In genomic region chr2:86274265-86274917, GRCh38 we compare ENCODE assay signal across 8 cellular contexts.
A peak's percentile ranks its signal among the peaks of the same experiment; 100 is the strongest.
DNase-seq lines count a peak whose midpoint lies in the region; ATAC-seq and TF ChIP-seq lines count a peak whose summit lies in the region.

No MANE protein-coding gene starts in this region.

- H3K9me2 ChIP-seq in HCT116 (ENCODE audit: insufficient read depth) (no peaks in the 10 kb centered on the region), Karpas-422 (replicated peaks; ENCODE audit: insufficient read depth, low read length) (no peaks in the 10 kb centered on the region)

- H3K4me3 ChIP-seq in HCT116 (replicated peaks in 1 of 2; ENCODE audit: low read depth in 1 of 2, low read length in 2 of 2) (no peak overlapping the region), Karpas-422 (ENCODE audit: low read length) (no peak overlapping the region)

- H3K79me2 ChIP-seq in HCT116 (ENCODE audit: insufficient read depth, low read length) (no peaks in the 10 kb centered on the region), Karpas-422 (ENCODE audit: low read length) (no peaks in the 10 kb centered on the region)

- no TSS peak for BruUV-seq in HCT116 (replicated peaks; lab: Mats Ljungman, UMichigan)

- H3K4me1 ChIP-seq in HCT116 (ENCODE audit: control insufficient read depth in 1 of 2, insufficient read depth in 2 of 2, low read length in 2 of 2) (peaks cover 8 to 17% of the 10 kb centered on the region in 2 experiments; a peak in 3 of 4 replicates), Karpas-422 (ENCODE audit: low read length) (no peaks in the 10 kb centered on the region)

- H2AFZ ChIP-seq in HCT116 (ENCODE audit: low read depth, low read length, poor library complexity, severe bottlenecking) (no peak overlapping the region), Karpas-422 (ENCODE audit: low read length) (no peak overlapping the region)

- H3K4me2 ChIP-seq in HCT116 (ENCODE audit: low read length) (peak overlapping the region; percentile 18), Karpas-422 (ENCODE audit: low read depth, low read length, poor library complexity, severe bottlenecking) (no peak overlapping the region)

- H3K9me3 ChIP-seq in HCT116 (ENCODE audit: control insufficient read depth in 1 of 2, insufficient read depth in 1 of 2, low read depth in 1 of 2, low read length in 2 of 2) (peaks cover 13 to 16% of the 10 kb centered on the region in 2 experiments; a peak in 3 of 4 replicates), Karpas-422 (ENCODE audit: low read length) (peaks cover 6% of the 10 kb centered on the region)

- POLR2A ChIA-PET in HCT116 (lab: Charles Lee) = no interaction called here

- TF ChIP-seq POLR2A in HCT116 (IDR thresholded peaks at IDR 0.05; ENCODE audit: borderline replicate concordance, extremely low read depth, insufficient read depth, insufficient read length) = no peak

- ATAC-seq in HCT116 = peak; percentile 69

- DNase-seq in GM04504 (ENCODE audit: low read depth) = peak; percentile 10
- peak; percentile 31 for DNase-seq in HCT116 (ENCODE audit: low read depth, low spot score)
- peak; percentile 66 for DNase-seq in SW480 (ENCODE audit: low spot score)
- DNase-seq in kidney glomerular epithelial cell (lab: John Stamatoyannopoulos, UW) = peak; percentile 77
- DNase-seq in HuH-7.5 (ENCODE audit: low spot score) = no peak
- no peak for DNase-seq in superior temporal gyrus (ENCODE audit: extremely low spot score)
- no peak for DNase-seq in dedifferentiated amniotic fluid mesenchymal stem cell (ENCODE audit: extremely low spot score)
- DNase-seq in Karpas-422 = no peak

- H3K27ac ChIP-seq in HCT116 (ENCODE audit: low read depth, low read length) (no peak overlapping the region), Karpas-422 (ENCODE audit: low read length) (no peak overlapping the region)

- RAD21 ChIA-PET in HCT116 (lab: Charles Lee; ENCODE audit: low non-redundant PET in 1 of 2, low total read pairs in 2 of 2, uncharacterized antibody in 2 of 2, unreplicated experiment in 2 of 2) = no interaction called here

- intact Hi-C loops in HCT116 (cut with micrococcal nuclease) = no loop called here

- H3K36me3 ChIP-seq in HCT116 (ENCODE audit: control insufficient read depth in 1 of 2, insufficient read depth in 2 of 2, low read length in 2 of 2) = no peaks in the 10 kb centered on the region
- no peaks in the 10 kb centered on the region for H3K36me3 ChIP-seq in Karpas-422 (ENCODE audit: insufficient read depth, low read length)

- no peak for TF ChIP-seq RAD21 in HCT116 (IDR thresholded peaks at IDR 0.05; ENCODE audit: low read depth)

- H3K9ac ChIP-seq in HCT116 (ENCODE audit: low read length) (no peak overlapping the region), Karpas-422 (ENCODE audit: low read length) (no peak overlapping the region)

- no peak for TF ChIP-seq CTCF in HCT116 (IDR thresholded peaks at IDR 0.05 in 2 of 3, conservative IDR thresholded peaks at IDR 0.05 in 1 of 3; ENCODE audit: borderline replicate concordance in 1 of 3, insufficient read depth in 1 of 3, low read depth in 2 of 3, low read length in 2 of 3)

- no peaks in the 10 kb centered on the region for H3K27me3 ChIP-seq in HCT116 (ENCODE audit: insufficient read depth, low read length)
- no peaks in the 10 kb centered on the region; the same call in 1 of the 2 replicates for H3K27me3 ChIP-seq in Karpas-422 (ENCODE audit: low read length)

- H4K20me1 ChIP-seq in HCT116 (ENCODE audit: insufficient read depth) (no peaks in the 10 kb centered on the region), Karpas-422 (ENCODE audit: insufficient read depth, low read depth, low read length) (no peaks in the 10 kb centered on the region)

- CTCF ChIA-PET in HCT116 (lab: Charles Lee) = no interaction called here

TF ChIP-seq in HCT116, 20 proteins besides CTCF, POLR2A, EP300 and RAD21:
- TF ChIP-seq ELF1 (IDR thresholded peaks at IDR 0.05; ENCODE audit: borderline replicate concordance, low read depth) = no peak
- no peak for TF ChIP-seq EZH2phosphoT487 (IDR thresholded peaks at IDR 0.05; ENCODE audit: borderline replicate concordance)
- TF ChIP-seq TCF7L2 (IDR thresholded peaks at IDR 0.05; ENCODE audit: borderline replicate concordance, extremely low read depth, insufficient read depth, insufficient read length) = no peak
- TF ChIP-seq REST (IDR thresholded peaks at IDR 0.05; ENCODE audit: low read depth) = no peak
- TF ChIP-seq ZNF274 (IDR thresholded peaks at IDR 0.05; ENCODE audit: low read depth, low read length) = no peak
- TF ChIP-seq SP1 (IDR thresholded peaks at IDR 0.05; ENCODE audit: low read depth) = no peak; the same call in 1 of the 2 replicates
- peak; percentile 79 for TF ChIP-seq JUND (IDR thresholded peaks at IDR 0.05)
- TF ChIP-seq SIN3A (IDR thresholded peaks at IDR 0.05; ENCODE audit: low read depth) = no peak
- TF ChIP-seq EGR1 (IDR thresholded peaks at IDR 0.05; ENCODE audit: low read depth) = no peak
- TF ChIP-seq CBX3 (IDR thresholded peaks at IDR 0.05; ENCODE audit: low read depth) = no peak
- no peak for TF ChIP-seq ATF3 (IDR thresholded peaks at IDR 0.05)
- TF ChIP-seq CEBPB (IDR thresholded peaks at IDR 0.05; ENCODE audit: low read depth) = no peak
- TF ChIP-seq ZBTB33 (IDR thresholded peaks at IDR 0.05; ENCODE audit: extremely low read depth, insufficient replicate concordance, low read length) = no peak
- TF ChIP-seq POLR2AphosphoS5 (IDR thresholded peaks at IDR 0.05; ENCODE audit: low read depth, low read length) = no peak
- no peak for TF ChIP-seq EZH2 (IDR thresholded peaks at IDR 0.05)
- no peak for TF ChIP-seq ZFX (IDR thresholded peaks at IDR 0.05)
- TF ChIP-seq SRF (IDR thresholded peaks at IDR 0.05; ENCODE audit: low read depth) = peak; percentile 27; the same call in 1 of the 2 replicates
- TF ChIP-seq YY1 (IDR thresholded peaks at IDR 0.05; ENCODE audit: extremely low read depth, insufficient replicate concordance, low read depth, low read length) = no peak
- peak; percentile 83 for TF ChIP-seq FOSL1 (IDR thresholded peaks at IDR 0.05; ENCODE audit: low read depth)
- TF ChIP-seq MAX (IDR thresholded peaks at IDR 0.05) = no peak
TF ChIP-seq in HCT116: peak in this region for 3.

Comparison
In these comparisons a context has a peak if more than half of its experiments do, and no peak if none do; other contexts are left out.
1. DNase-seq: peak in GM04504 (single experiment), HCT116 (single experiment), SW480 (single experiment) and kidney glomerular epithelial cell (single experiment); none in HuH-7.5 (single experiment), superior temporal gyrus (single experiment), dedifferentiated amniotic fluid mesenchymal stem cell (single experiment) and Karpas-422 (single experiment).